Comparison of ENCODE assay signal across 31 cellular contexts in the genomic region with DNA sequence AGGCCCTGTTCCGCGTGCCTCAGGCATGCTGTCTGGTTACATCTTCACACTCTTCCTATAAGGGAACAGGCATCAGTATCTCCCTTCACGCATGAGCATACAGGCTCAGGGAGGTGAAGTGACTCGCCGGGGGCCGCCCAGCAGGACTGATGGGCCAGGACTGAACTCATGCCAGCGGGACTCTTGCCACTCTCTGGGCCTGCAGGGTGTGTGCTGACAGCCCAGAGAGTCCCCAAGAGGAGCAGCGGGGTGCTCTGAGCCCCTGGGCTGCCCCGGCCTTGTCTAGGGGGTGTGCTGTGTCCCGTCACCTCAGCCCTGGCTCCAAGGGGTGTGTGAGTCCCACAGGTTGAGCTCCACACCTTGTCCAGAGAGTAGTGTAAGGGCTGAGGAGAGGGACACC. TPM values are rescaled to one million over a fixed set of nuclear protein-coding genes. Genes with fewer than 3 reads are reported as not detected.
"Had no signal": no experiment of that assay in that cellular context is flagged by ENCODE, and none has a peak within 500 bp of the region (broad histone marks: within the 10 kb centered on the region; RNA-seq: fewer than 3 reads in every experiment).

No MANE protein-coding gene starts in this region.

- DNase-seq: cortex of kidney; effector CD8-positive, alpha-beta T cell; effector memory CD8-positive, alpha-beta T cell; endodermal cell; erythroblast; esophagus squamous epithelium; foreskin fibroblast; foreskin melanocyte; gastrocnemius medialis; glutamatergic neuron; head of caudate nucleus; heart right ventricle; hippocampal formation; left cardiac atrium; left lung; left ventricle myocardium superior; lower lobe of right lung; mesenchymal stem cell; mucosa of descending colon; naive B cell; naive thymus-derived CD8-positive, alpha-beta T cell had no signal

- H3K9me3 ChIP-seq: esophagus squamous epithelium, gastrocnemius medialis, heart right ventricle, left lung, lower lobe of right lung, mucosa of descending colon had no signal

- H3K4me1 ChIP-seq: esophagus squamous epithelium, gastrocnemius medialis, left lung, lower lobe of right lung had no signal

- H3K36me3 ChIP-seq: esophagus squamous epithelium, gastrocnemius medialis, heart right ventricle, left lung, lower lobe of right lung had no signal

- H3K27ac ChIP-seq: epithelial cell of prostate, esophagus squamous epithelium, gastrocnemius medialis, heart right ventricle, left lung, lower lobe of right lung had no signal

- H3K4me3 ChIP-seq: esophagus squamous epithelium, gastrocnemius medialis, heart right ventricle, left lung, lower lobe of right lung, mucosa of descending colon had no signal

RNA-seq across cellular contexts. Expression of gene KCNT1, which starts 9.9 kb away (rescaled TPM):
- total RNA-seq: dermis microvascular lymphatic vessel endothelial cell; esophagus mucosa; glomerular endothelial cell; kidney epithelial cell; lung microvascular endothelial cell; mesothelial cell of epicardium; naive thymus-derived CD8-positive, alpha-beta T cell had no signal

RNA-seq across cellular contexts. Expression of gene SOHLH1, which starts 12.6 kb away (rescaled TPM):
- total RNA-seq: endodermal cell; esophagus mucosa; esophagus squamous epithelium; gastrocnemius medialis; glomerular endothelial cell; heart right ventricle; kidney epithelial cell; left cardiac atrium; left lung; left ventricle myocardium superior; lower lobe of right lung; lung microvascular endothelial cell; mesenteric fat pad; mesothelial cell of epicardium; mucosa of descending colon; myocyte; naive thymus-derived CD8-positive, alpha-beta T cell had no signal

RNA-seq across cellular contexts. Expression of gene LCN9, which starts 48.8 kb away (rescaled TPM):
- total RNA-seq: dermis microvascular lymphatic vessel endothelial cell; esophagus mucosa; esophagus squamous epithelium; gastrocnemius medialis; glomerular endothelial cell; heart right ventricle; kidney epithelial cell; left cardiac atrium; left lung; left ventricle myocardium superior; lower leg skin; lower lobe of right lung; lung microvascular endothelial cell; mesenteric fat pad; mucosa of descending colon; myocyte; naive thymus-derived CD8-positive, alpha-beta T cell had no signal
